In the genomic region with DNA sequence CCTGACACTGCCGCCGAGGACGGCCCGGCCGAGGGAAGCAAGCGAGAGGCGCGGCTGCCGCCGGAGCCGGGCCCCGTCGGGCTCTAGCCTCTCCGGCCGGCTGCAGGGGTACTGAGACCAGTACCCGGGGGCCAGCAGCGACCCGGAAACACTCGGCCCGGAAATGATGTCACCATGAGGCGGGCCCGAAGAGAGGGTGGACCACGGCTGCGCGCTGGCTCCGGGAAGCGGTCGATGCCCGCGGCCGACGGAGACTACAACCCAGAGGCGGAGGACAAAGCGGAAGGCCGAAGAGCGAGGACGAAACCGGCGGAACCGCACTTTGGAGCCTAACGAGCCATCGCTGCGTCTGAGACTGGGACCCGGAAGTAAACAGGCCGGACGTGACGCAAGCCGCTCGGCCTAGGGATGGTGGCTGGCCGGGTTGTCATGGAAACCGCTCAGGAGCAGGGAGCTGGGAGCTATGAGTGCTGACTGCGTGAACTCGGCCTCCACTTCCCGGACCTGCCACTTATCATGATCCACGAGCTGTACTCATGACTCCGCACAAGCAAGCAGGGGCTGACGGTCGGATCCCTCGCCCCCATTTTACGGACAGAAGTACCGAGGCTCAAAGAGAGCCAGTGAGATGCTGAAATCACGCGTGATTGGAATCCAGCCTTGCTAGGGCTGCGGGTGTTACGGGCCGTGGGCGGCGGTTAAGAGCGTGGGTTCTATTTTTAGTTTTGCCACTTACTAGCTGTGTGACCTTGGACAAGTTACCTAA, we compare ENCODE assay signal across 1 cellular context.
A peak's percentile ranks its signal among the peaks of the same experiment; 100 is the strongest.
TF ChIP-seq lines count a peak whose summit lies in the region.

A gene with protein sequence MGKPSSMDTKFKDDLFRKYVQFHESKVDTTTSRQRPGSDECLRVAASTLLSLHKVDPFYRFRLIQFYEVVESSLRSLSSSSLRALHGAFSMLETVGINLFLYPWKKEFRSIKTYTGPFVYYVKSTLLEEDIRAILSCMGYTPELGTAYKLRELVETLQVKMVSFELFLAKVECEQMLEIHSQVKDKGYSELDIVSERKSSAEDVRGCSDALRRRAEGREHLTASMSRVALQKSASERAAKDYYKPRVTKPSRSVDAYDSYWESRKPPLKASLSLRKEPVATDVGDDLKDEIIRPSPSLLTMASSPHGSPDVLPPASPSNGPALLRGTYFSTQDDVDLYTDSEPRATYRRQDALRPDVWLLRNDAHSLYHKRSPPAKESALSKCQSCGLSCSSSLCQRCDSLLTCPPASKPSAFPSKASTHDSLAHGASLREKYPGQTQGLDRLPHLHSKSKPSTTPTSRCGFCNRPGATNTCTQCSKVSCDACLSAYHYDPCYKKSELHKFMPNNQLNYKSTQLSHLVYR (minus strand): TSS at position 150 of the 766 bp plus-strand sequence. CDS start 7,039 bp downstream, outside the sequence.

TF ChIP-seq in HepG2, 621 proteins besides CTCF, POLR2A, EP300 and RAD21 (continued from another document and continues in another):
- TF ChIP-seq, protein P1, sequence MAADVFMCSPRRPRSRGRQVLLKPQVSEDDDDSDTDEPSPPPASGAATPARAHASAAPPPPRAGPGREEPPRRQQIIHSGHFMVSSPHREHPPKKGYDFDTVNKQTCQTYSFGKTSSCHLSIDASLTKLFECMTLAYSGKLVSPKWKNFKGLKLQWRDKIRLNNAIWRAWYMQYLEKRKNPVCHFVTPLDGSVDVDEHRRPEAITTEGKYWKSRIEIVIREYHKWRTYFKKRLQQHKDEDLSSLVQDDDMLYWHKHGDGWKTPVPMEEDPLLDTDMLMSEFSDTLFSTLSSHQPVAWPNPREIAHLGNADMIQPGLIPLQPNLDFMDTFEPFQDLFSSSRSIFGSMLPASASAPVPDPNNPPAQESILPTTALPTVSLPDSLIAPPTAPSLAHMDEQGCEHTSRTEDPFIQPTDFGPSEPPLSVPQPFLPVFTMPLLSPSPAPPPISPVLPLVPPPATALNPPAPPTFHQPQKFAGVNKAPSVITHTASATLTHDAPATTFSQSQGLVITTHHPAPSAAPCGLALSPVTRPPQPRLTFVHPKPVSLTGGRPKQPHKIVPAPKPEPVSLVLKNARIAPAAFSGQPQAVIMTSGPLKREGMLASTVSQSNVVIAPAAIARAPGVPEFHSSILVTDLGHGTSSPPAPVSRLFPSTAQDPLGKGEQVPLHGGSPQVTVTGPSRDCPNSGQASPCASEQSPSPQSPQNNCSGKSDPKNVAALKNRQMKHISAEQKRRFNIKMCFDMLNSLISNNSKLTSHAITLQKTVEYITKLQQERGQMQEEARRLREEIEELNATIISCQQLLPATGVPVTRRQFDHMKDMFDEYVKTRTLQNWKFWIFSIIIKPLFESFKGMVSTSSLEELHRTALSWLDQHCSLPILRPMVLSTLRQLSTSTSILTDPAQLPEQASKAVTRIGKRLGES (CRISPR knock-in tag; IDR thresholded peaks at IDR 0.05; ENCODE audit: borderline replicate concordance): peak; percentile 94
- TF ChIP-seq ZNF160 (CRISPR knock-in tag; IDR thresholded peaks at IDR 0.05) (peak; percentile 71; the same call in 1 of the 2 replicates), CBFB (CRISPR knock-in tag; IDR thresholded peaks at IDR 0.05) (peak; percentile 88; the same call in 1 of the 2 replicates), SOX13 (IDR thresholded peaks at IDR 0.05) (no peak), SOX13 (CRISPR knock-in tag; conservative IDR thresholded peaks at IDR 0.05 in 1 of 2, IDR thresholded peaks at IDR 0.05 in 1 of 2) (peak in 1 of 2 experiments; percentile 21; a peak in 1 of 4 replicates), ZNF331 (CRISPR knock-in tag; IDR thresholded peaks at IDR 0.05) (no peak), ZNF773 (CRISPR knock-in tag; IDR thresholded peaks at IDR 0.05; ENCODE audit: borderline replicate concordance) (peak; percentile 50; the same call in 1 of the 2 replicates), ZNF564 (CRISPR knock-in tag; IDR thresholded peaks at IDR 0.05) (peak; percentile 11; the same call in 1 of the 2 replicates), SMYD3 (CRISPR knock-in tag; IDR thresholded peaks at IDR 0.05) (0 out of 2 replicates have a peak, but pooled peaks have one; percentile 93), ZNF839 (CRISPR knock-in tag; IDR thresholded peaks at IDR 0.05; ENCODE audit: borderline replicate concordance) (peak; percentile 100), PTBP1 (IDR thresholded peaks at IDR 0.05; ENCODE audit: low read depth, low read length, poor library complexity, severe bottlenecking) (peak; percentile 90), PHB2 (IDR thresholded peaks at IDR 0.05; ENCODE audit: partially characterized antibody) (no peak), ZNF496 (CRISPR knock-in tag; IDR thresholded peaks at IDR 0.05; ENCODE audit: insufficient replicate concordance) (no peak), ZNF598 (CRISPR knock-in tag; IDR thresholded peaks at IDR 0.05; ENCODE audit: borderline replicate concordance) (0 out of 2 replicates have a peak, but pooled peaks have one; percentile 80), ESRRA (CRISPR knock-in tag; IDR thresholded peaks at IDR 0.05; ENCODE audit: low read depth) (peak; percentile 58; the same call in 1 of the 2 replicates), REST (IDR thresholded peaks at IDR 0.05; ENCODE audit: borderline replicate concordance in 1 of 2, low read depth in 1 of 2, low read length in 2 of 2) (peak in 1 of 2 experiments; percentile 34; a peak in 1 of 4 replicates), LCORL (IDR thresholded peaks at IDR 0.05) (peak; percentile 85), LCORL (CRISPR knock-in tag; IDR thresholded peaks at IDR 0.05) (0 out of 2 replicates have a peak, but pooled peaks have one; percentile 44), SP2 (CRISPR knock-in tag; IDR thresholded peaks at IDR 0.05) (peak; percentile 95)
- TF ChIP-seq, protein P2, sequence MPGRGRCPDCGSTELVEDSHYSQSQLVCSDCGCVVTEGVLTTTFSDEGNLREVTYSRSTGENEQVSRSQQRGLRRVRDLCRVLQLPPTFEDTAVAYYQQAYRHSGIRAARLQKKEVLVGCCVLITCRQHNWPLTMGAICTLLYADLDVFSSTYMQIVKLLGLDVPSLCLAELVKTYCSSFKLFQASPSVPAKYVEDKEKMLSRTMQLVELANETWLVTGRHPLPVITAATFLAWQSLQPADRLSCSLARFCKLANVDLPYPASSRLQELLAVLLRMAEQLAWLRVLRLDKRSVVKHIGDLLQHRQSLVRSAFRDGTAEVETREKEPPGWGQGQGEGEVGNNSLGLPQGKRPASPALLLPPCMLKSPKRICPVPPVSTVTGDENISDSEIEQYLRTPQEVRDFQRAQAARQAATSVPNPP (CRISPR knock-in tag; IDR thresholded peaks at IDR 0.05): no peak; the same call in 1 of the 2 replicates
- TF ChIP-seq, protein P3, sequence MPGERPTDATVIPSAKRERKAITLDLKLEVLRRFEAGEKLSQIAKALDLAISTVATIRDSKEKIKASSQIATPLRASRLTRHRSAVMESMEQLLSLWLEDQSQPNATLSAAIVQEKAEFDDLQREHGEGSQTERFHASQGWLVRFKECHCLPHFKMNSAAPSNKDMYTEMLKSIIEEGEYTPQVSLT (CRISPR knock-in tag; IDR thresholded peaks at IDR 0.05; ENCODE audit: borderline replicate concordance, low read depth): no peak; the same call in 1 of the 2 replicates
- TF ChIP-seq, protein P4, sequence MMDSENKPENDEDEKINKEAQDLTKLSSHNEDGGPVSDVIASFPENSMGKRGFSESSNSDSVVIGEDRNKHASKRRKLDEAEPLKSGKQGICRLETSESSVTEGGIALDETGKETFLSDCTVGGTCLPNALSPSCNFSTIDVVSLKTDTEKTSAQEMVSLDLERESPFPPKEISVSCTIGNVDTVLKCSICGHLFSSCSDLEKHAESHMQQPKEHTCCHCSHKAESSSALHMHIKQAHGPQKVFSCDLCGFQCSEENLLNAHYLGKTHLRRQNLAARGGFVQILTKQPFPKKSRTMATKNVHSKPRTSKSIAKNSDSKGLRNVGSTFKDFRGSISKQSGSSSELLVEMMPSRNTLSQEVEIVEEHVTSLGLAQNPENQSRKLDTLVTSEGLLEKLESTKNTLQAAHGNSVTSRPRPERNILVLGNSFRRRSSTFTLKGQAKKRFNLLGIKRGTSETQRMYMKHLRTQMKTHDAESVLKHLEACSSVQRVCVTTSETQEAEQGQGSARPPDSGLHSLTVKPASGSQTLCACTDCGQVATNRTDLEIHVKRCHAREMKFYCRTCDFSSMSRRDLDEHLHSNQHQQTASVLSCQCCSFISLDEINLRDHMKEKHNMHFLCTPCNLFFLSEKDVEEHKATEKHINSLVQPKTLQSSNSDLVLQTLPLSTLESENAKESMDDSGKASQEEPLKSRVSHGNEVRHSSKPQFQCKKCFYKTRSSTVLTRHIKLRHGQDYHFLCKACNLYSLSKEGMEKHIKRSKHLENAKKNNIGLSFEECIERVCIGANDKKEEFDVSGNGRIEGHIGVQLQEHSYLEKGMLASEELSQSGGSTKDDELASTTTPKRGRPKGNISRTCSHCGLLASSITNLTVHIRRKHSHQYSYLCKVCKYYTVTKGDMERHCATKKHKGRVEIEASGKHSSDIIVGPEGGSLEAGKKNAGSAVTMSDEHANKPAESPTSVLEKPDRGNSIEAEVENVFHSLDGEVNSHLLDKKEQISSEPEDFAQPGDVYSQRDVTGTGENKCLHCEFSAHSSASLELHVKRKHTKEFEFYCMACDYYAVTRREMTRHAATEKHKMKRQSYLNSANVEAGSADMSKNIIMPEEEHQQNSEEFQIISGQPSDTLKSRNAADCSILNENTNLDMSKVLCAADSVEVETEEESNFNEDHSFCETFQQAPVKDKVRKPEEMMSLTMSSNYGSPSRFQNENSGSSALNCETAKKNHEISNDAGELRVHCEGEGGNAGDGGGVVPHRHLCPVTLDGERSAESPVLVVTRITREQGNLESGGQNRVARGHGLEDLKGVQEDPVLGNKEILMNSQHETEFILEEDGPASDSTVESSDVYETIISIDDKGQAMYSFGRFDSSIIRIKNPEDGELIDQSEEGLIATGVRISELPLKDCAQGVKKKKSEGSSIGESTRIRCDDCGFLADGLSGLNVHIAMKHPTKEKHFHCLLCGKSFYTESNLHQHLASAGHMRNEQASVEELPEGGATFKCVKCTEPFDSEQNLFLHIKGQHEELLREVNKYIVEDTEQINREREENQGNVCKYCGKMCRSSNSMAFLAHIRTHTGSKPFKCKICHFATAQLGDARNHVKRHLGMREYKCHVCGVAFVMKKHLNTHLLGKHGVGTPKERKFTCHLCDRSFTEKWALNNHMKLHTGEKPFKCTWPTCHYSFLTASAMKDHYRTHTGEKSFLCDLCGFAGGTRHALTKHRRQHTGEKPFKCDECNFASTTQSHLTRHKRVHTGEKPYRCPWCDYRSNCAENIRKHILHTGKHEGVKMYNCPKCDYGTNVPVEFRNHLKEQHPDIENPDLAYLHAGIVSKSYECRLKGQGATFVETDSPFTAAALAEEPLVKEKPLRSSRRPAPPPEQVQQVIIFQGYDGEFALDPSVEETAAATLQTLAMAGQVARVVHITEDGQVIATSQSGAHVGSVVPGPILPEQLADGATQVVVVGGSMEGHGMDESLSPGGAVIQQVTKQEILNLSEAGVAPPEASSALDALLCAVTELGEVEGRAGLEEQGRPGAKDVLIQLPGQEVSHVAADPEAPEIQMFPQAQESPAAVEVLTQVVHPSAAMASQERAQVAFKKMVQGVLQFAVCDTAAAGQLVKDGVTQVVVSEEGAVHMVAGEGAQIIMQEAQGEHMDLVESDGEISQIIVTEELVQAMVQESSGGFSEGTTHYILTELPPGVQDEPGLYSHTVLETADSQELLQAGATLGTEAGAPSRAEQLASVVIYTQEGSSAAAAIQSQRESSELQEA (CRISPR knock-in tag; IDR thresholded peaks at IDR 0.05; ENCODE audit: not compliant biosample characterization): no peak
- TF ChIP-seq, protein P5, sequence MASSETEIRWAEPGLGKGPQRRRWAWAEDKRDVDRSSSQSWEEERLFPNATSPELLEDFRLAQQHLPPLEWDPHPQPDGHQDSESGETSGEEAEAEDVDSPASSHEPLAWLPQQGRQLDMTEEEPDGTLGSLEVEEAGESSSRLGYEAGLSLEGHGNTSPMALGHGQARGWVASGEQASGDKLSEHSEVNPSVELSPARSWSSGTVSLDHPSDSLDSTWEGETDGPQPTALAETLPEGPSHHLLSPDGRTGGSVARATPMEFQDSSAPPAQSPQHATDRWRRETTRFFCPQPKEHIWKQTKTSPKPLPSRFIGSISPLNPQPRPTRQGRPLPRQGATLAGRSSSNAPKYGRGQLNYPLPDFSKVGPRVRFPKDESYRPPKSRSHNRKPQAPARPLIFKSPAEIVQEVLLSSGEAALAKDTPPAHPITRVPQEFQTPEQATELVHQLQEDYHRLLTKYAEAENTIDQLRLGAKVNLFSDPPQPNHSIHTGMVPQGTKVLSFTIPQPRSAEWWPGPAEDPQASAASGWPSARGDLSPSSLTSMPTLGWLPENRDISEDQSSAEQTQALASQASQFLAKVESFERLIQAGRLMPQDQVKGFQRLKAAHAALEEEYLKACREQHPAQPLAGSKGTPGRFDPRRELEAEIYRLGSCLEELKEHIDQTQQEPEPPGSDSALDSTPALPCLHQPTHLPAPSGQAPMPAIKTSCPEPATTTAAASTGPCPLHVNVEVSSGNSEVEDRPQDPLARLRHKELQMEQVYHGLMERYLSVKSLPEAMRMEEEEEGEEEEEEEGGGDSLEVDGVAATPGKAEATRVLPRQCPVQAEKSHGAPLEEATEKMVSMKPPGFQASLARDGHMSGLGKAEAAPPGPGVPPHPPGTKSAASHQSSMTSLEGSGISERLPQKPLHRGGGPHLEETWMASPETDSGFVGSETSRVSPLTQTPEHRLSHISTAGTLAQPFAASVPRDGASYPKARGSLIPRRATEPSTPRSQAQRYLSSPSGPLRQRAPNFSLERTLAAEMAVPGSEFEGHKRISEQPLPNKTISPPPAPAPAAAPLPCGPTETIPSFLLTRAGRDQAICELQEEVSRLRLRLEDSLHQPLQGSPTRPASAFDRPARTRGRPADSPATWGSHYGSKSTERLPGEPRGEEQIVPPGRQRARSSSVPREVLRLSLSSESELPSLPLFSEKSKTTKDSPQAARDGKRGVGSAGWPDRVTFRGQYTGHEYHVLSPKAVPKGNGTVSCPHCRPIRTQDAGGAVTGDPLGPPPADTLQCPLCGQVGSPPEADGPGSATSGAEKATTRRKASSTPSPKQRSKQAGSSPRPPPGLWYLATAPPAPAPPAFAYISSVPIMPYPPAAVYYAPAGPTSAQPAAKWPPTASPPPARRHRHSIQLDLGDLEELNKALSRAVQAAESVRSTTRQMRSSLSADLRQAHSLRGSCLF (CRISPR knock-in tag; IDR thresholded peaks at IDR 0.05; ENCODE audit: borderline replicate concordance): no peak
